18 cellular contexts compared by ENCODE assay signal in the genomic region with DNA sequence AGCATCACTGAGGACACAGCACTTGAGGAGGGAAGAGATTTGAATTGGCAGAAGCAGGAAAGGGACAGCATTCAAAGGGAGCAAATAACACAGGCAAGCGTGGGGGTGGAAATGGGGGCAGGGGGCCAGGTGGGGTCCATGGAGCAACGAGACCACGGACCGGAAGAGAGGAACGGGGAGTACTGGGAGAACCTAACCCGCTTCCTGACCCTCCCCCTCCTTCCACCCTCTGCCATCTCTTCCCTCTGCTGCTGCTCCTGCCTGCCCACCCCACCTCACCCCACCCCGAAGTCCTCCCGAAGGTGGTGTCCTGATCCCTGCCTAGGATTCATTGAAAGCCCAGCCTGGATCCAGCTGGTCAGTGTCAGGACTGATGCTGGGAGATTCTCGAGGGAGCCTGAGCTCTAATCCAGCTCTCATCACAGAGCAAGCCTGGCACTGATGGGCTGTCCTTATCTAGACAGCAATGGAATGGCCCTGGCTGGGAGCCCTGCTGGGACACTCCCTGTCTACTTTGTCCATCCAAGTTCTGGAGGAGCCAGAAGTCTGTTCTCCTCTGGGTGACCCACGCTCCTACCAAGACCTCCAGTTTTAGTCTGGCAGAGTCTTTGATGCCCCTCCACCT.
DNase-seq lines count a peak whose midpoint lies in the region; ATAC-seq and TF ChIP-seq lines count a peak whose summit lies in the region.
"Had no signal": no experiment of that assay in that cellular context is flagged by ENCODE, and none has a peak within 500 bp of the region (broad histone marks: within the 10 kb centered on the region; RNA-seq: fewer than 3 reads in every experiment).

No MANE protein-coding gene starts in this region.

- no peaks in the 10 kb centered on the region for H3K36me3 ChIP-seq in testis (ENCODE audit: low read depth, missing control alignments)
- H3K36me3 ChIP-seq: SJCRH30 had no signal

- no peaks in the 10 kb centered on the region for H3K36me3 Mint-ChIP-seq in activated CD8-positive, alpha-beta memory T cell treated with anti-CD3 and anti-CD28 coated beads, Interleukin-2, amount 10 ng/mL, durations not matched to agents 7 days and 5 days
- H3K36me3 Mint-ChIP-seq in activated CD4-positive, alpha-beta memory T cell treated with anti-CD3 and anti-CD28 coated beads for 36 hours: no peaks in the 10 kb centered on the region
- H3K36me3 Mint-ChIP-seq: CD4-positive, alpha-beta memory T cell had no signal

- no peaks in the 10 kb centered on the region for H3K9me3 Mint-ChIP-seq in activated CD8-positive, alpha-beta memory T cell treated with anti-CD3 and anti-CD28 coated beads, Interleukin-2, amount 10 ng/mL, durations not matched to agents 7 days and 5 days (ENCODE audit: low read depth)
- no peaks in the 10 kb centered on the region for H3K9me3 Mint-ChIP-seq in activated CD4-positive, alpha-beta memory T cell treated with anti-CD3 and anti-CD28 coated beads for 36 hours

- no peak overlapping the region for H3K4me3 ChIP-seq in testis
- H3K4me3 ChIP-seq: GM12878, SJCRH30 had no signal

- H3K27me3 ChIP-seq in testis: no peaks in the 10 kb centered on the region
- H3K27me3 ChIP-seq: SJCRH30 had no signal

- H3K27ac ChIP-seq in testis: no peak overlapping the region
- H3K27ac ChIP-seq: SJCRH30 had no signal

- no peaks in the 10 kb centered on the region for H3K4me1 Mint-ChIP-seq in activated CD8-positive, alpha-beta memory T cell treated with anti-CD3 and anti-CD28 coated beads, Interleukin-2, amount 10 ng/mL, durations not matched to agents 7 days and 5 days
- no peaks in the 10 kb centered on the region for H3K4me1 Mint-ChIP-seq in activated CD4-positive, alpha-beta memory T cell treated with anti-CD3 and anti-CD28 coated beads for 36 hours (ENCODE audit: low read depth)
- H3K4me1 Mint-ChIP-seq: CD4-positive, alpha-beta memory T cell had no signal

- intact Hi-C loops in testis (cut with DNase I; ENCODE audit: low total_unique reads): no loop called here
- intact Hi-C loops in activated CD4-positive, alpha-beta memory T cell treated with anti-CD3 and anti-CD28 coated beads for 36 hours (cut with micrococcal nuclease): no loop called here

- TF ChIP-seq CTCF in testis (IDR thresholded peaks at IDR 0.05): no peak

- no peaks in the 10 kb centered on the region for H3K27me3 Mint-ChIP-seq in activated CD8-positive, alpha-beta memory T cell treated with anti-CD3 and anti-CD28 coated beads, Interleukin-2, amount 10 ng/mL, durations not matched to agents 7 days and 5 days
- H3K27me3 Mint-ChIP-seq in activated CD4-positive, alpha-beta memory T cell treated with anti-CD3 and anti-CD28 coated beads for 36 hours: peaks cover 6% of the 10 kb centered on the region

- H3K9me3 ChIP-seq in testis: no peaks in the 10 kb centered on the region
- H3K9me3 ChIP-seq: SJCRH30 had no signal

- DNase-seq in activated CD8-positive, alpha-beta memory T cell treated with anti-CD3 and anti-CD28 coated beads, Interleukin-2, amount 10 ng/mL, durations not matched to agents 7 days and 5 days: peak; percentile 27
- DNase-seq in activated CD8-positive, alpha-beta memory T cell treated with anti-CD3 and anti-CD28 coated beads, Interleukin-2, amount 50 U/mL, for 4 hours: no peak
- DNase-seq in ecto neural progenitor cell (ENCODE audit: low spot score) (peak; percentile 43), left kidney (ENCODE audit: low read depth, low spot score) (peak; percentile 27), testis (peak; percentile 71), NCI-H146 (lab: John Stamatoyannopoulos, UW) (no peak), NCI-H524 (lab: John Stamatoyannopoulos, UW) (no peak)
- no peak for DNase-seq in activated CD4-positive, alpha-beta memory T cell treated with anti-CD3 and anti-CD28 coated beads for 36 hours
- DNase-seq: 8988T; CD4-positive, alpha-beta memory T cell; KG1; NCI-H1694; NCI-H226; NCI-H526 treated with DMSO at 0.1 percent for 48 hours; OCI-M1; SJCRH30 had no signal

- POLR2A ChIA-PET in activated CD4-positive, alpha-beta memory T cell treated with anti-CD3 and anti-CD28 coated beads for 36 hours (lab: Charles Lee): no interaction called here

- H3K4me1 ChIP-seq in testis: no peaks in the 10 kb centered on the region
- H3K4me1 ChIP-seq: SJCRH30 had no signal

- H3K4me3 Mint-ChIP-seq in activated CD8-positive, alpha-beta memory T cell treated with anti-CD3 and anti-CD28 coated beads, Interleukin-2, amount 10 ng/mL, durations not matched to agents 7 days and 5 days: no peak overlapping the region
- no peak overlapping the region for H3K4me3 Mint-ChIP-seq in activated CD4-positive, alpha-beta memory T cell treated with anti-CD3 and anti-CD28 coated beads for 36 hours
- H3K4me3 Mint-ChIP-seq: CD4-positive, alpha-beta memory T cell had no signal

- H3K27ac Mint-ChIP-seq in activated CD8-positive, alpha-beta memory T cell treated with anti-CD3 and anti-CD28 coated beads, Interleukin-2, amount 10 ng/mL, durations not matched to agents 7 days and 5 days: no peak overlapping the region
- H3K27ac Mint-ChIP-seq in activated CD4-positive, alpha-beta memory T cell treated with anti-CD3 and anti-CD28 coated beads for 36 hours: no peak overlapping the region
- H3K27ac Mint-ChIP-seq: CD4-positive, alpha-beta memory T cell had no signal

- CTCF ChIA-PET in activated CD8-positive, alpha-beta memory T cell treated with anti-CD3 and anti-CD28 coated beads, Interleukin-2, amount 10 ng/mL, durations not matched to agents 7 days and 5 days (lab: Charles Lee): no interaction called here
- CTCF ChIA-PET in activated CD4-positive, alpha-beta memory T cell treated with anti-CD3 and anti-CD28 coated beads for 36 hours (lab: Charles Lee): no interaction called here

- 36 to 46% methylated on average over 9 to 10 of the region's 10 CpGs for WGBS in testis, 2 donors

- no peak for TF ChIP-seq POLR2A in testis (IDR thresholded peaks at IDR 0.05)

- no peak for ATAC-seq in activated CD8-positive, alpha-beta memory T cell treated with anti-CD3 and anti-CD28 coated beads, Interleukin-2, amount 10 ng/mL, durations not matched to agents 7 days and 5 days
- ATAC-seq: GM12878, HepG2 had no signal

Comparison
In these comparisons a context has a peak if more than half of its experiments do, and no peak if none do; other contexts are left out.
1. DNase-seq: peak in activated CD8-positive, alpha-beta memory T cell treated with anti-CD3 and anti-CD28 coated beads, Interleukin-2, amount 10 ng/mL, durations not matched to agents 7 days and 5 days (single experiment), ecto neural progenitor cell (single experiment), left kidney (single experiment) and testis (single experiment); none in activated CD8-positive, alpha-beta memory T cell treated with anti-CD3 and anti-CD28 coated beads, Interleukin-2, amount 50 U/mL, for 4 hours (single experiment), NCI-H146 (single experiment), NCI-H524 (0 of 2) and activated CD4-positive, alpha-beta memory T cell treated with anti-CD3 and anti-CD28 coated beads for 36 hours (single experiment).